ENCODE assay signal across 8 cellular contexts in the genomic region with DNA sequence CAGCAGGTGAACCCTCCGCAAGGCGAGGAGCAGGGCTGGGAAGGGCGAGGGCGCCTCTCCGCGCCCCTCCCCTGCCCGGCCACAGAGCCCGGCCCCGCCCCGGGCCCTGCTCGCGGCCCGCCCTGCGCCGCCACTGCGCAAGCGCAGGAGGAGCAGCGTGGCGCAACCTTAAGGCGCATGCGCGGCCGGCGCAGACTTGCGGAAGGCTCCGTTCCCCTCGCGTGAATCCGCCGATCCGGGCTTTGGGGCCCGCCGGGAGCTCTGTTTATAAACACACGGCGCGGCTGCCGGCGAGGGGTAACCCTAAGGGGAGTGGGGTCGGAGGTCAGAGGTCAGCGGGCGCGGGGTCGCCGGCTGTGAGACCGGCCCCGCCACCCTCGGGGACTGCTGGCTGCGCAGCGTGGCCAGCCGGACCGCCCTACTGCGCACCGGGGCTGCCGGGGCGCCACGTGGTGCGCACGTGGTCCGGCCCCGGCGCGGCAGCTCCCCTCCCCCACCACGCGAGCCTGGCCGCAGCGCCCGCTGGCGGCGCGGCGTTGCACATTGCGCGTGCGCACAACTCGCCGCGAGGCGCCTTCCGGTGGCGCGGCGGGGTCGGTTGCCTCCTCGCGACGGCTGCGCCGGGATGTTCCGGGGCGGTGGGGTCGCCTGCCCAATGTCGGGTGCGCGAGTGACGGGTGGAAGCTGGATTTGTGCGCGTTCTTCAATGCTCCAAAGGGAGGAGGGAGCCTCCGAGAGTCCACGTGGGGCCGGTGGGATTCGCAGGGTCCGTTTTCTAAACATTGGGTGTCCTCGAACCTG.
DNase-seq lines count a peak whose midpoint lies in the region; ATAC-seq and TF ChIP-seq lines count a peak whose summit lies in the region.

No MANE protein-coding gene starts in this region.

- no peaks in the 10 kb centered on the region for H3K9me3 Mint-ChIP-seq in central memory CD8-positive, alpha-beta T cell

- ATAC-seq in GM18870 (IDR thresholded peaks at IDR 0.05; ENCODE audit: unreplicated experiment) (peak; percentile 70), HG03108 (IDR thresholded peaks at IDR 0.05; ENCODE audit: unreplicated experiment) (peak; percentile 69)
- peak; percentile 78 for ATAC-seq in central memory CD8-positive, alpha-beta T cell (replicated peaks; ENCODE audit: extremely low read depth, poor library complexity, severe bottlenecking)

- peak overlapping the region; percentile 77 for H3K4me3 ChIP-seq in AG09309 (ENCODE audit: control insufficient read depth, low read depth, low read length)

- peaks cover 17% of the 10 kb centered on the region for H3K36me3 Mint-ChIP-seq in central memory CD8-positive, alpha-beta T cell (ENCODE audit: insufficient read depth)

- peaks cover 19% of the 10 kb centered on the region for H3K27me3 Mint-ChIP-seq in central memory CD8-positive, alpha-beta T cell

- DNase-seq in AG09309 (ENCODE audit: low read depth) (peak; percentile 52), NCI-H2196 (lab: John Stamatoyannopoulos, UW; ENCODE audit: unreplicated experiment) (peak; percentile 98), kidney tubule cell (ENCODE audit: low spot score) (peak; percentile 95)
- peak; percentile 88 to 93 (median 92) for DNase-seq in activated CD4-positive, CD25-positive, alpha-beta regulatory T cell (lab: John Stamatoyannopoulos, UW)
- DNase-seq in central memory CD8-positive, alpha-beta T cell (ENCODE audit: low spot score in 2 of 2), result peak; percentile 95 to 98
- DNase-seq in stimulated activated CD4-positive, alpha-beta T cell treated with anti-CD3 and anti-CD28 coated beads, Interleukin-1b, Interleukin-23, amount 100 ng/mL, for 24 hours (ENCODE audit: low read depth in 4 of 4, low spot score in 1 of 4), result peak; percentile 87 to 96 (median 90)

- H3K27ac Mint-ChIP-seq in central memory CD8-positive, alpha-beta T cell (ENCODE audit: low read depth), result peak overlapping the region; percentile 97

- peaks cover 8% of the 10 kb centered on the region for H3K4me1 Mint-ChIP-seq in central memory CD8-positive, alpha-beta T cell

- H3K4me3 Mint-ChIP-seq in central memory CD8-positive, alpha-beta T cell, result peak overlapping the region; percentile 80

- peak; percentile 20 for TF ChIP-seq CTCF in AG09309 (IDR thresholded peaks at IDR 0.05; ENCODE audit: control insufficient read depth, insufficient read depth, low read depth, low read length, missing control alignments)

Comparison
In these comparisons a context has a peak if more than half of its experiments do, and no peak if none do; other contexts are left out.
1. Peak in every context shown above with its lines: DNase-seq, ATAC-seq and H3K4me3 ChIP-seq.